ENCODE assay signal across 27 cellular contexts in the genomic region with DNA sequence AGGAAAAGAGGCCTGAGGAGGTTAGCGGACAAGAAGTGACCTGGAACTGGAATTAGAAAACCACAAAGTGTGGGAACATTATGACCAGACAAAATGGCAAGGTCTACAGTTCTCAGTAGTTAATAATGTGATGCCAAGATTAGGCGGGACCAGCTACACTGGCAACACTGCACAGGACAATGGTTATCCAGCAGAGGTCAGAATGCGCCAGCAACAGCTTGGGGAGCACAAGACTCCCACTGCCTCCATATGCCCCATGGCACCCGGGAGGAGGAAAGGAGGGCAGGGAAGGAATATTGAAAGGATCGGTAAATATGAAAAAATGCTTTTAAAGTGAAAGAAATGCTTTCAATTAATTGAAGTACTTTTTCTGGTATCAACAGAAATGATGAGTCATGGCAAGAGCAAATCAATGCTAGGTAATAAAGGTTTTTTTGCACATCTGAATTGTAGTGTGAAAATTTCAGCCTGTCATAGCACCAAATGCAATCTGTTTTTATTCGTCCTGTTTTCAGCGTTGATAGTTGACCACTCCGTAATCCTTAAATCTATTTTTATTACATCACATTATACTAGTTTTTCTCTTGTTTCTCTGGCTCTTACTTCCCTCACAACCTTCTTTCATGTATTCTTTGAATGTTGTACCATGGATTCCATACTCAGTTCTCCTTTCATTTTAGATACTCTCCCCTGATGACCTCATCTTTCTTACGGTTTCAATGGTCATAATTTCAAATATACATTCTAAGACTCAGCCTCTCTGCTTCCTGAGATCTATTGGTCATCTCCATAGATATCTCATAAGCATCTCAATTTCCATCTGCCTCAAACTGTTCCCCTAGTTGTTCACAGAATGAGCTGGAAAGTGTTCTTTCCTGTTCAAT. TPM values are rescaled to one million over a fixed set of nuclear protein-coding genes. Genes with fewer than 3 reads are reported as not detected.
DNase-seq lines count a peak whose midpoint lies in the region; ATAC-seq and TF ChIP-seq lines count a peak whose summit lies in the region.
"Had no signal": no experiment of that assay in that cellular context is flagged by ENCODE, and none has a peak within 500 bp of the region (broad histone marks: within the 10 kb centered on the region; RNA-seq: fewer than 3 reads in every experiment).

No MANE protein-coding gene starts in this region.

- no peaks in the 10 kb centered on the region for H3K27me3 ChIP-seq in WERI-Rb-1 (ENCODE audit: insufficient read depth, low read depth, severe bottlenecking)
- no peaks in the 10 kb centered on the region for H3K27me3 ChIP-seq in mesendoderm (ENCODE audit: insufficient read depth, low read length, poor library complexity)
- H3K27me3 ChIP-seq: breast epithelium, colonic mucosa, pancreas, right atrium auricular region, stomach, tibial nerve had no signal

- no peaks in the 10 kb centered on the region for H3K79me1 ChIP-seq in mesendoderm (ENCODE audit: low read length)

- H3K4me3 ChIP-seq in WERI-Rb-1 (ENCODE audit: low read depth, low read length) (no peak overlapping the region), mesendoderm (ENCODE audit: low read length) (no peak overlapping the region)
- H3K4me3 ChIP-seq: breast epithelium, colonic mucosa, GM23248, pancreas, right atrium auricular region, stomach, tibial nerve had no signal

- no peak overlapping the region for H3K4me2 ChIP-seq in mesendoderm (ENCODE audit: low read length)

- no peaks in the 10 kb centered on the region for H3K4me1 ChIP-seq in mesendoderm (ENCODE audit: control insufficient read depth, low read depth, low read length)
- H3K4me1 ChIP-seq: breast epithelium, Caco-2, colonic mucosa, pancreas, right atrium auricular region, stomach, tibial nerve had no signal

- no peak for ATAC-seq in GM18907 (IDR thresholded peaks at IDR 0.05; ENCODE audit: unreplicated experiment)
- ATAC-seq: activated CD4-positive, alpha-beta T cell treated with anti-CD3 and anti-CD28 coated beads for 36 hours; activated T-cell treated with anti-CD3 and anti-CD28 coated beads, Interleukin-2, amount 50 U/mL, for 4 hours; natural killer cell; pancreas had no signal

- H4K8ac ChIP-seq in mesendoderm (ENCODE audit: low read depth, low read length) = no peak overlapping the region

- H3K9ac ChIP-seq in mesendoderm (ENCODE audit: low read length) = no peak overlapping the region
- H3K9ac ChIP-seq: GM23248 had no signal

- H3K18ac ChIP-seq in mesendoderm (ENCODE audit: low read length) = no peak overlapping the region

- no peak overlapping the region for H2BK5ac ChIP-seq in mesendoderm (ENCODE audit: low read length)

- H3K9me3 ChIP-seq in WERI-Rb-1 (ENCODE audit: severe bottlenecking) = no peaks in the 10 kb centered on the region
- H3K9me3 ChIP-seq: breast epithelium, Caco-2, colonic mucosa, pancreas, right atrium auricular region, stomach, tibial nerve had no signal

- H3K4ac ChIP-seq in mesendoderm (ENCODE audit: low read depth, low read length) = no peak overlapping the region

- H3K79me2 ChIP-seq in mesendoderm (ENCODE audit: control insufficient read depth, insufficient read depth, low read length) = no peaks in the 10 kb centered on the region

- no peak overlapping the region for H2AK5ac ChIP-seq in mesendoderm (ENCODE audit: low read length)

- peak; percentile 25; the same call in 1 of the 2 replicates for TF ChIP-seq CTCF in WERI-Rb-1 (IDR thresholded peaks at IDR 0.05; ENCODE audit: low read depth, low read length)

- no peak overlapping the region for H2BK120ac ChIP-seq in mesendoderm (ENCODE audit: low read depth, low read length)

- H3K36me3 ChIP-seq in WERI-Rb-1 (no peaks in the 10 kb centered on the region), mesendoderm (ENCODE audit: control insufficient read depth, insufficient read depth, low read length) (no peaks in the 10 kb centered on the region)
- H3K36me3 ChIP-seq: breast epithelium, colonic mucosa, pancreas, right atrium auricular region, stomach, tibial nerve had no signal

- TF ChIP-seq EP300 in Ishikawa (IDR thresholded peaks at IDR 0.05; ENCODE audit: borderline replicate concordance) = no peak

- H4K5ac ChIP-seq in mesendoderm (ENCODE audit: low read length) = no peak overlapping the region

- no peak overlapping the region for H2BK15ac ChIP-seq in mesendoderm (replicated peaks; ENCODE audit: low read depth)

- WGBS in mesendoderm (ENCODE audit: extremely low coverage, insufficient coverage, low lambda C conversion rate) = no CpG with 5 or more reads among the region's 9 CpGs

- H3K27ac ChIP-seq in WERI-Rb-1 (no peak overlapping the region), mesendoderm (ENCODE audit: low read depth, low read length) (no peak overlapping the region)
- H3K27ac ChIP-seq: 22Rv1, breast epithelium, colonic mucosa, GM23248, pancreas, right atrium auricular region, stomach, tibial nerve had no signal

- DNase-seq in DMS 273 (lab: John Stamatoyannopoulos, UW; ENCODE audit: unreplicated experiment) (peak; percentile 25), DMS 273 treated with DMSO at 0.1 percent for 48 hours (lab: John Stamatoyannopoulos, UW) (no peak), WERI-Rb-1 (peak; percentile 10), mesendoderm (peak; percentile 31), COLO829 (ENCODE audit: low spot score) (no peak), anterior cingulate cortex (lab: John Stamatoyannopoulos, UW) (no peak)
- DNase-seq: activated CD4-positive, alpha-beta T cell treated with anti-CD3 and anti-CD28 coated beads for 36 hours; activated CD8-positive, alpha-beta memory T cell treated with anti-CD3 and anti-CD28 coated beads for 24 hours; activated naive CD4-positive, alpha-beta T cell; activated T-cell treated with anti-CD3 and anti-CD28 coated beads, Interleukin-2, amount 50 U/mL, for 4 hours; colonic mucosa; GM23248; midbrain; natural killer cell; NCI-H2171; NCI-H774; pancreas; SIG-M5; stomach had no signal

- no peak overlapping the region for H3K56ac ChIP-seq in mesendoderm (ENCODE audit: low read length)

- TF ChIP-seq RAD21 in Ishikawa (IDR thresholded peaks at IDR 0.05; ENCODE audit: low read depth) = peak; percentile 21; the same call in 1 of the 2 replicates

- no peak overlapping the region for H3K23ac ChIP-seq in mesendoderm (ENCODE audit: low read length)

TF ChIP-seq in Ishikawa, 13 proteins besides CTCF, POLR2A, EP300 and RAD21:
- TF ChIP-seq CREB1 (IDR thresholded peaks at IDR 0.05; ENCODE audit: low read depth) (no peak), REST (IDR thresholded peaks at IDR 0.05; ENCODE audit: low read depth) (no peak), CEBPB (IDR thresholded peaks at IDR 0.05) (no peak), TEAD4 (IDR thresholded peaks at IDR 0.05) (no peak)
TF ChIP-seq in Ishikawa: peak in this region for 0.

RNA-seq across cellular contexts. Expression of gene VCAM1, which starts 30.7 kb away (rescaled TPM):
- 0.01 TPM for polyA plus RNA-seq in mesendoderm (2013, experiment 1 of 2)
- polyA plus RNA-seq in mesendoderm (2013, experiment 2 of 2) = not detected
- polyA plus RNA-seq: IgD-negative memory B cell had no signal

Comparison
In these comparisons a context has a peak if more than half of its experiments do, and no peak if none do; other contexts are left out.
1. DNase-seq: peak in DMS 273 (single experiment), WERI-Rb-1 (single experiment) and mesendoderm (single experiment); none in DMS 273 treated with DMSO at 0.1 percent for 48 hours (single experiment), COLO829 (single experiment) and anterior cingulate cortex (0 of 58).